Comparison of ENCODE assay signal across 17 cellular contexts in genomic region chr9:84804948-84805694, GRCh38.
"Had no signal": no experiment of that assay in that cellular context is flagged by ENCODE, and none has a peak within 500 bp of the region (broad histone marks: within the 10 kb centered on the region; RNA-seq: fewer than 3 reads in every experiment).

No MANE protein-coding gene starts in this region.

- H3K27me3 ChIP-seq: esophagus squamous epithelium, gastroesophageal sphincter, stomach, thyroid gland, vagina had no signal

- H3K27ac Mint-ChIP-seq: activated naive CD8-positive, alpha-beta T cell; natural killer cell; T-helper 2 cell treated with Interferon-gamma antibody and Interleukin-4, amounts not matched to agents 5 μg/mL and 100 μg/mL, for 36 hours had no signal

- H3K4me1 Mint-ChIP-seq: natural killer cell had no signal

- H3K27me3 Mint-ChIP-seq: activated naive CD8-positive, alpha-beta T cell had no signal

- H3K4me1 ChIP-seq: gastroesophageal sphincter, psoas muscle had no signal

- H3K9me3 ChIP-seq: esophagus squamous epithelium, gastroesophageal sphincter, psoas muscle, stomach, thyroid gland, vagina had no signal

- H3K4me3 Mint-ChIP-seq: activated naive CD8-positive, alpha-beta T cell; natural killer cell; T-helper 2 cell treated with Interferon-gamma antibody and Interleukin-4, amounts not matched to agents 5 μg/mL and 100 μg/mL, for 36 hours had no signal

- H3K36me3 ChIP-seq: esophagus squamous epithelium, gastroesophageal sphincter, stomach, thyroid gland, vagina had no signal

- DNase-seq: activated CD4-positive, alpha-beta T cell treated with anti-CD3 and anti-CD28 coated beads, Interleukin-2, amount 50 U/mL, for 48 hours; activated CD4-positive, CD25-positive, alpha-beta regulatory T cell treated with anti-CD3 and anti-CD28 coated beads, Interleukin-2, amount 50 U/mL, for 72 hours; activated gamma-delta T cell; activated T-cell treated with anti-CD3 and anti-CD28 coated beads, Interleukin-2, amount 50 U/mL, for 48 hours; esophagus squamous epithelium; mammary epithelial cell; natural killer cell; occipital lobe; psoas muscle; stimulated activated CD4-positive, alpha-beta T cell treated with anti-CD3 and anti-CD28 coated beads, Interleukin-4, amount 100 ng/mL, for 4 hours; stomach; thyroid gland had no signal

- H3K4me3 ChIP-seq: esophagus squamous epithelium, gastroesophageal sphincter, psoas muscle, skin epidermis, stomach, thyroid gland, vagina had no signal

- H3K9me3 Mint-ChIP-seq: natural killer cell; T-helper 2 cell treated with Interferon-gamma antibody and Interleukin-4, amounts not matched to agents 5 μg/mL and 100 μg/mL, for 36 hours had no signal

- ATAC-seq: gastroesophageal sphincter, natural killer cell, psoas muscle had no signal

- H3K36me3 Mint-ChIP-seq: activated naive CD8-positive, alpha-beta T cell; natural killer cell had no signal

- H3K27ac ChIP-seq: esophagus squamous epithelium, gastroesophageal sphincter, psoas muscle, stomach, thyroid gland, vagina had no signal
